Comparison of ENCODE assay signal across 9 cellular contexts in the genomic region with DNA sequence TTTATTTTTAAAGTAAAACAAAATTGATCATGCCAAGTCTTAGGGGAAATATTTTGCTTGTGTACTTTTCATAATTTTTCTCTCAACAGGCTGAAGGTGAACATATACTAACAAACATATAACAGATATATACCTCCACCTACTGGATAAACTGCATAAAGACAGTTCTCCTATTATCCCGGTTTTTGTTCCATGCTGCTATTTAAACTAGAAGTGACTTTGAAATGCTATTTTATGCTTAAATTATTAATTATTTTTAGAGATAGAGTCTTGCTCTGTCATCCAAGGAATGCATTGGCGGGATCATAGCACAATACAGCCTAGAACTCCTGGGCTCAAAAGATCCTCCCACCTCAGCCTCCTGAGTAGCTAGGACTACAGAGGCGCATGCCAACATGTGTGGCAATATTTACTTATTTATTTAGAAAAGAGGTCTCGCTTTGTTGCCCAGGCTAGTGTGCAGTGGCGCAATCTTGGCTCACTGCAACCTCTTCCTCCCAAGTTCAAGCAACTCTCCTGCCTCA. TPM values are rescaled to one million over a fixed set of nuclear protein-coding genes. Genes with fewer than 3 reads are reported as not detected.
DNase-seq lines count a peak whose midpoint lies in the region; ATAC-seq, FAIRE-seq and TF ChIP-seq lines count a peak whose summit lies in the region.
"Had no signal": no experiment of that assay in that cellular context is flagged by ENCODE, and none has a peak within 500 bp of the region (broad histone marks: within the 10 kb centered on the region; RNA-seq: fewer than 3 reads in every experiment).

No MANE protein-coding gene starts in this region.

- no peak for ATAC-seq in CD4-positive, CD25-positive, alpha-beta regulatory T cell (ENCODE audit: low read depth in 2 of 2)
- ATAC-seq in GM19455 (IDR thresholded peaks at IDR 0.05; ENCODE audit: unreplicated experiment) = peak; percentile 59

- H3K9me3 Mint-ChIP-seq in CD4-positive, CD25-positive, alpha-beta regulatory T cell = no peaks in the 10 kb centered on the region
- H3K9me3 Mint-ChIP-seq: central memory CD8-positive, alpha-beta T cell had no signal

- no peak overlapping the region for H2AFZ ChIP-seq in Loucy (ENCODE audit: low read length)

- H3K4me1 Mint-ChIP-seq in CD4-positive, CD25-positive, alpha-beta regulatory T cell = no peaks in the 10 kb centered on the region
- H3K4me1 Mint-ChIP-seq: central memory CD8-positive, alpha-beta T cell had no signal

- H3F3A ChIP-seq in Loucy (ENCODE audit: low read depth) = no peaks in the 10 kb centered on the region

- H3K4me3 ChIP-seq in CD4-positive, CD25-positive, alpha-beta regulatory T cell (ENCODE audit: low read depth, low read length) = no peak overlapping the region
- H3K4me3 ChIP-seq in Loucy (ENCODE audit: low read length, poor library complexity, severe bottlenecking) (no peak overlapping the region), left ventricle myocardium inferior (no peak overlapping the region), tibial nerve (no peak overlapping the region)

- H3K9me2 ChIP-seq in Loucy (replicated peaks; ENCODE audit: low read depth, low read length) = no peaks in the 10 kb centered on the region

- H3K27me3 ChIP-seq in CD4-positive, CD25-positive, alpha-beta regulatory T cell (ENCODE audit: control insufficient read depth, insufficient read depth, low read length) = no peaks in the 10 kb centered on the region
- H3K27me3 ChIP-seq in Loucy (ENCODE audit: insufficient read depth, low read length, poor library complexity, severe bottlenecking) (no peaks in the 10 kb centered on the region), left ventricle myocardium inferior (ENCODE audit: low read depth) (no peaks in the 10 kb centered on the region), tibial nerve (no peaks in the 10 kb centered on the region)

- H3K9ac ChIP-seq in Loucy (ENCODE audit: low read depth, low read length, poor library complexity, severe bottlenecking) = no peak overlapping the region

- WGBS in tibial nerve, 2 donors = 63 to 69% methylated on average over 5 of the region's 5 CpGs

- H3K27ac ChIP-seq in CD4-positive, CD25-positive, alpha-beta regulatory T cell (ENCODE audit: insufficient read depth, low read length, poor library complexity, severe bottlenecking) = no peak overlapping the region
- H3K27ac ChIP-seq in left ventricle myocardium inferior (replicated peaks) (no peak overlapping the region), tibial nerve (peak overlapping the region in 1 of 4 donors; percentile 6)

- no peaks in the 10 kb centered on the region for H3K4me1 ChIP-seq in CD4-positive, CD25-positive, alpha-beta regulatory T cell (ENCODE audit: control insufficient read depth, insufficient read depth, low read length, poor library complexity, severe bottlenecking)
- H3K4me1 ChIP-seq in Loucy (ENCODE audit: insufficient read depth, low read length, poor library complexity, severe bottlenecking) (no peaks in the 10 kb centered on the region), left ventricle myocardium inferior (peaks cover 16% of the 10 kb centered on the region), tibial nerve (peaks cover 0 to 13% (median 2%) of the 10 kb centered on the region in 4 donors)

- H3K27me3 Mint-ChIP-seq in CD4-positive, CD25-positive, alpha-beta regulatory T cell = peaks cover 11% of the 10 kb centered on the region

- intact Hi-C loops in left ventricle myocardium inferior (cut with micrococcal nuclease) = loop anchor here (1.0 kb wide), 1 partner anchor 212 kb away; no protein-coding TSS in a partner anchor

- no peaks in the 10 kb centered on the region for H4K20me1 ChIP-seq in Loucy (ENCODE audit: insufficient read depth, low read length, poor library complexity, severe bottlenecking)

- no peak overlapping the region for H3K4me3 Mint-ChIP-seq in CD4-positive, CD25-positive, alpha-beta regulatory T cell
- H3K4me3 Mint-ChIP-seq: central memory CD8-positive, alpha-beta T cell had no signal

- peak; percentile 93 for FAIRE-seq in TTC549 (lab: Jason Lieb, UNC)

- TF ChIP-seq POLR2A in tibial nerve (IDR thresholded peaks at IDR 0.05) = no peak

- TF ChIP-seq CTCF in Loucy (conservative IDR thresholded peaks at IDR 0.05; ENCODE audit: low read length) (peak; percentile 72), left ventricle myocardium inferior (IDR thresholded peaks at IDR 0.05; ENCODE audit: borderline replicate concordance) (peak; percentile 74), tibial nerve (IDR thresholded peaks at IDR 0.05) (peak; percentile 39 to 69 (median 48))

- H3K36me3 ChIP-seq in CD4-positive, CD25-positive, alpha-beta regulatory T cell (ENCODE audit: control insufficient read depth, insufficient read depth, low read length) = no peaks in the 10 kb centered on the region
- H3K36me3 ChIP-seq in Loucy (ENCODE audit: insufficient read depth, low read length) = no peaks in the 10 kb centered on the region
- peaks cover 51% of the 10 kb centered on the region for H3K36me3 ChIP-seq in left ventricle myocardium inferior
- peaks cover 0 to 25% (median 0%) of the 10 kb centered on the region in 3 donors for H3K36me3 ChIP-seq in tibial nerve

- no peak overlapping the region for H3K27ac Mint-ChIP-seq in CD4-positive, CD25-positive, alpha-beta regulatory T cell

- H3K4me2 ChIP-seq in Loucy (ENCODE audit: low read depth, low read length, poor library complexity, severe bottlenecking) = no peak overlapping the region

- H3K79me2 ChIP-seq in Loucy (ENCODE audit: insufficient read depth, low read length) = no peaks in the 10 kb centered on the region

- H3K36me3 Mint-ChIP-seq in CD4-positive, CD25-positive, alpha-beta regulatory T cell = peaks cover 1% of the 10 kb centered on the region

- no peak for TF ChIP-seq EP300 in tibial nerve (IDR thresholded peaks at IDR 0.05)

- H3K9me3 ChIP-seq in CD4-positive, CD25-positive, alpha-beta regulatory T cell (ENCODE audit: control insufficient read depth in 2 of 2, low read length in 2 of 2) = no peaks in the 10 kb centered on the region
- H3K9me3 ChIP-seq in Loucy (ENCODE audit: insufficient read depth, low read depth, low read length) = no peaks in the 10 kb centered on the region
- no peaks in the 10 kb centered on the region for H3K9me3 ChIP-seq in left ventricle myocardium inferior (replicated peaks)
- no peaks in the 10 kb centered on the region for H3K9me3 ChIP-seq in tibial nerve

- peak in 2 of 3 donors; percentile 14 to 24 for DNase-seq in CD4-positive, CD25-positive, alpha-beta regulatory T cell
- DNase-seq in left ventricle myocardium inferior = no peak
- DNase-seq in tibial nerve (ENCODE audit: low spot score in 2 of 2) = no peak
- no peak for DNase-seq in C1 segment of cervical spinal cord (lab: John Stamatoyannopoulos, UW)
- no peak for DNase-seq in NK-92 treated with Interleukin-12 subunit alpha and Interleukin-12 subunit beta, amount 100 ng/mL, for 24 hours (lab: John Stamatoyannopoulos, UW)

RNA-seq across cellular contexts. Expression of gene ST3GAL6, which starts 49.8 kb away (rescaled TPM):
- 0.89 TPM for total RNA-seq in CD4-positive, CD25-positive, alpha-beta regulatory T cell
- under 1 TPM in 1 of 4 donors, not detected in 3; 0.37 TPM for polyA plus RNA-seq in CD4-positive, CD25-positive, alpha-beta regulatory T cell
- total RNA-seq in left ventricle myocardium inferior (52.5 TPM), tibial nerve (10 to 100 TPM in 2 of 4 donors, 1 to 10 TPM in 2; 9.2 to 54.6 (median 10.1) TPM)

Comparison
In these comparisons a context has a peak if more than half of its experiments do, and no peak if none do; other contexts are left out.
1. DNase-seq: peak in CD4-positive, CD25-positive, alpha-beta regulatory T cell (2 of 3); none in left ventricle myocardium inferior (single experiment), tibial nerve (0 of 2), C1 segment of cervical spinal cord (0 of 14) and NK-92 treated with Interleukin-12 subunit alpha and Interleukin-12 subunit beta, amount 100 ng/mL, for 24 hours (single experiment).
2. Peak in every context shown above with its lines, with median percentiles within 50 percentile points of each other: CTCF ChIP-seq.